ENCODE assay signal across 1 cellular context in genomic region chr19:43594710-43595604, GRCh38.
A peak's percentile ranks its signal among the peaks of the same experiment; 100 is the strongest.
TF ChIP-seq lines count a peak whose summit lies in the region.

No MANE protein-coding gene starts in this region.

TF ChIP-seq in HepG2, 621 proteins besides CTCF, POLR2A, EP300 and RAD21 (continued from another document and continues in another):
- TF ChIP-seq, protein P1, sequence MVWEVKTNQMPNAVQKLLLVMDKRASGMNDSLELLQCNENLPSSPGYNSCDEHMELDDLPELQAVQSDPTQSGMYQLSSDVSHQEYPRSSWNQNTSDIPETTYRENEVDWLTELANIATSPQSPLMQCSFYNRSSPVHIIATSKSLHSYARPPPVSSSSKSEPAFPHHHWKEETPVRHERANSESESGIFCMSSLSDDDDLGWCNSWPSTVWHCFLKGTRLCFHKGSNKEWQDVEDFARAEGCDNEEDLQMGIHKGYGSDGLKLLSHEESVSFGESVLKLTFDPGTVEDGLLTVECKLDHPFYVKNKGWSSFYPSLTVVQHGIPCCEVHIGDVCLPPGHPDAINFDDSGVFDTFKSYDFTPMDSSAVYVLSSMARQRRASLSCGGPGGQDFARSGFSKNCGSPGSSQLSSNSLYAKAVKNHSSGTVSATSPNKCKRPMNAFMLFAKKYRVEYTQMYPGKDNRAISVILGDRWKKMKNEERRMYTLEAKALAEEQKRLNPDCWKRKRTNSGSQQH (CRISPR knock-in tag; IDR thresholded peaks at IDR 0.05; ENCODE audit: low read depth), result no peak
- no peak for TF ChIP-seq ZFP90 (CRISPR knock-in tag; IDR thresholded peaks at IDR 0.05; ENCODE audit: borderline replicate concordance)
- TF ChIP-seq ZNF788 (CRISPR knock-in tag; IDR thresholded peaks at IDR 0.05; ENCODE audit: borderline replicate concordance), result peak; percentile 33; the same call in 1 of the 2 replicates
- TF ChIP-seq GPN1 (CRISPR knock-in tag; IDR thresholded peaks at IDR 0.05; ENCODE audit: borderline replicate concordance), result no peak
- 0 out of 2 replicates have a peak, but pooled peaks have one; percentile 29 for TF ChIP-seq ZNF772 (CRISPR knock-in tag; IDR thresholded peaks at IDR 0.05)
- TF ChIP-seq ZNF562 (CRISPR knock-in tag; IDR thresholded peaks at IDR 0.05; ENCODE audit: borderline replicate concordance), result no peak
- no peak for TF ChIP-seq ZNF747 (CRISPR knock-in tag; IDR thresholded peaks at IDR 0.05; ENCODE audit: borderline replicate concordance)
- TF ChIP-seq ZFAT (CRISPR knock-in tag; conservative IDR thresholded peaks at IDR 0.05), result no peak
- 0 out of 2 replicates have a peak, but pooled peaks have one; percentile 51 for TF ChIP-seq ZNF44 (CRISPR knock-in tag; IDR thresholded peaks at IDR 0.05)
- TF ChIP-seq, protein P2, sequence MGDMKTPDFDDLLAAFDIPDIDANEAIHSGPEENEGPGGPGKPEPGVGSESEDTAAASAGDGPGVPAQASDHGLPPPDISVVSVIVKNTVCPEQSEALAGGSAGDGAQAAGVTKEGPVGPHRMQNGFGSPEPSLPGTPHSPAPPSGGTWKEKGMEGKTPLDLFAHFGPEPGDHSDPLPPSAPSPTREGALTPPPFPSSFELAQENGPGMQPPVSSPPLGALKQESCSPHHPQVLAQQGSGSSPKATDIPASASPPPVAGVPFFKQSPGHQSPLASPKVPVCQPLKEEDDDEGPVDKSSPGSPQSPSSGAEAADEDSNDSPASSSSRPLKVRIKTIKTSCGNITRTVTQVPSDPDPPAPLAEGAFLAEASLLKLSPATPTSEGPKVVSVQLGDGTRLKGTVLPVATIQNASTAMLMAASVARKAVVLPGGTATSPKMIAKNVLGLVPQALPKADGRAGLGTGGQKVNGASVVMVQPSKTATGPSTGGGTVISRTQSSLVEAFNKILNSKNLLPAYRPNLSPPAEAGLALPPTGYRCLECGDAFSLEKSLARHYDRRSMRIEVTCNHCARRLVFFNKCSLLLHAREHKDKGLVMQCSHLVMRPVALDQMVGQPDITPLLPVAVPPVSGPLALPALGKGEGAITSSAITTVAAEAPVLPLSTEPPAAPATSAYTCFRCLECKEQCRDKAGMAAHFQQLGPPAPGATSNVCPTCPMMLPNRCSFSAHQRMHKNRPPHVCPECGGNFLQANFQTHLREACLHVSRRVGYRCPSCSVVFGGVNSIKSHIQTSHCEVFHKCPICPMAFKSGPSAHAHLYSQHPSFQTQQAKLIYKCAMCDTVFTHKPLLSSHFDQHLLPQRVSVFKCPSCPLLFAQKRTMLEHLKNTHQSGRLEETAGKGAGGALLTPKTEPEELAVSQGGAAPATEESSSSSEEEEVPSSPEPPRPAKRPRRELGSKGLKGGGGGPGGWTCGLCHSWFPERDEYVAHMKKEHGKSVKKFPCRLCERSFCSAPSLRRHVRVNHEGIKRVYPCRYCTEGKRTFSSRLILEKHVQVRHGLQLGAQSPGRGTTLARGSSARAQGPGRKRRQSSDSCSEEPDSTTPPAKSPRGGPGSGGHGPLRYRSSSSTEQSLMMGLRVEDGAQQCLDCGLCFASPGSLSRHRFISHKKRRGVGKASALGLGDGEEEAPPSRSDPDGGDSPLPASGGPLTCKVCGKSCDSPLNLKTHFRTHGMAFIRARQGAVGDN (CRISPR knock-in tag; IDR thresholded peaks at IDR 0.05), result peak; percentile 67
- TF ChIP-seq ZNF800 (CRISPR knock-in tag; IDR thresholded peaks at IDR 0.05), result no peak
- no peak for TF ChIP-seq REXO4 (CRISPR knock-in tag; IDR thresholded peaks at IDR 0.05; ENCODE audit: borderline replicate concordance)
- no peak for TF ChIP-seq KLF12 (CRISPR knock-in tag; IDR thresholded peaks at IDR 0.05; ENCODE audit: borderline replicate concordance)
- TF ChIP-seq NCOA1 (CRISPR knock-in tag; IDR thresholded peaks at IDR 0.05), result no peak
- TF ChIP-seq ZSCAN12 (CRISPR knock-in tag; IDR thresholded peaks at IDR 0.05), result no peak
- TF ChIP-seq RAD51 (IDR thresholded peaks at IDR 0.05; ENCODE audit: borderline replicate concordance), result no peak
- TF ChIP-seq SCMH1 (CRISPR knock-in tag; IDR thresholded peaks at IDR 0.05; ENCODE audit: borderline replicate concordance), result no peak
- TF ChIP-seq HCFC1 (IDR thresholded peaks at IDR 0.05; ENCODE audit: low read depth, low read length), result no peak; the same call in 1 of the 2 replicates
- TF ChIP-seq TEAD3 (CRISPR knock-in tag; optimal IDR thresholded peaks at IDR 0.05; ENCODE audit: borderline replicate concordance), result no peak
- no peak for TF ChIP-seq NR2C2 (CRISPR knock-in tag; IDR thresholded peaks at IDR 0.05; ENCODE audit: borderline replicate concordance)
- TF ChIP-seq TFDP2 (CRISPR knock-in tag; IDR thresholded peaks at IDR 0.05), result no peak
- no peak for TF ChIP-seq JARID2 (CRISPR knock-in tag; IDR thresholded peaks at IDR 0.05; ENCODE audit: insufficient replicate concordance)
- no peak for TF ChIP-seq MBD4 (IDR thresholded peaks at IDR 0.05; ENCODE audit: borderline replicate concordance, low read length)
- TF ChIP-seq ZBTB7A (CRISPR knock-in tag; IDR thresholded peaks at IDR 0.05), result 0 out of 2 replicates have a peak, but pooled peaks have one; percentile 24
- no peak for TF ChIP-seq TEAD2 (CRISPR knock-in tag; IDR thresholded peaks at IDR 0.05)
- no peak for TF ChIP-seq ZNF629 (CRISPR knock-in tag; conservative IDR thresholded peaks at IDR 0.05)
- TF ChIP-seq ZFX (CRISPR knock-in tag; IDR thresholded peaks at IDR 0.05; ENCODE audit: low read depth), result peak; percentile 53
- TF ChIP-seq HOXD1 (CRISPR knock-in tag; IDR thresholded peaks at IDR 0.05), result no peak
- TF ChIP-seq ADNP (CRISPR knock-in tag; IDR thresholded peaks at IDR 0.05), result no peak
- no peak for TF ChIP-seq TGIF2 (CRISPR knock-in tag; IDR thresholded peaks at IDR 0.05)
- no peak for TF ChIP-seq ZNF589 (CRISPR knock-in tag; conservative IDR thresholded peaks at IDR 0.05)
- TF ChIP-seq SATB2 (CRISPR knock-in tag; IDR thresholded peaks at IDR 0.05), result no peak
- TF ChIP-seq EZH2 (conservative IDR thresholded peaks at IDR 0.05; ENCODE audit: low read depth, low read length), result no peak
- TF ChIP-seq ZNF574 (CRISPR knock-in tag; IDR thresholded peaks at IDR 0.05), result no peak
- TF ChIP-seq RFX3 (CRISPR knock-in tag; IDR thresholded peaks at IDR 0.05), result no peak
- 0 out of 2 replicates have a peak, but pooled peaks have one; percentile 29 for TF ChIP-seq SP4 (CRISPR knock-in tag; IDR thresholded peaks at IDR 0.05)
- TF ChIP-seq, protein P3, sequence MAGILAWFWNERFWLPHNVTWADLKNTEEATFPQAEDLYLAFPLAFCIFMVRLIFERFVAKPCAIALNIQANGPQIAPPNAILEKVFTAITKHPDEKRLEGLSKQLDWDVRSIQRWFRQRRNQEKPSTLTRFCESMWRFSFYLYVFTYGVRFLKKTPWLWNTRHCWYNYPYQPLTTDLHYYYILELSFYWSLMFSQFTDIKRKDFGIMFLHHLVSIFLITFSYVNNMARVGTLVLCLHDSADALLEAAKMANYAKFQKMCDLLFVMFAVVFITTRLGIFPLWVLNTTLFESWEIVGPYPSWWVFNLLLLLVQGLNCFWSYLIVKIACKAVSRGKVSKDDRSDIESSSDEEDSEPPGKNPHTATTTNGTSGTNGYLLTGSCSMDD (CRISPR knock-in tag; IDR thresholded peaks at IDR 0.05), result no peak
- TF ChIP-seq FOXK2 (IDR thresholded peaks at IDR 0.05), result no peak
- TF ChIP-seq SMAD1 (CRISPR knock-in tag; IDR thresholded peaks at IDR 0.05; ENCODE audit: borderline replicate concordance, low read depth), result no peak
- no peak for TF ChIP-seq THAP9 (CRISPR knock-in tag; IDR thresholded peaks at IDR 0.05; ENCODE audit: borderline replicate concordance)
- no peak for TF ChIP-seq ZKSCAN5 (CRISPR knock-in tag; IDR thresholded peaks at IDR 0.05)
- TF ChIP-seq WIZ (CRISPR knock-in tag; IDR thresholded peaks at IDR 0.05), result no peak
- TF ChIP-seq ZHX1 (CRISPR knock-in tag; IDR thresholded peaks at IDR 0.05; ENCODE audit: low read depth), result no peak
- no peak for TF ChIP-seq SRSF4 (IDR thresholded peaks at IDR 0.05; ENCODE audit: low read depth, low read length, poor library complexity, severe bottlenecking)
